In genomic region chr5:80204808-80205614, GRCh38 we compare ENCODE assay signal across 1 cellular context.
A peak's percentile ranks its signal among the peaks of the same experiment; 100 is the strongest.
TF ChIP-seq lines count a peak whose summit lies in the region.

No MANE protein-coding gene starts in this region.

TF ChIP-seq in HepG2, 621 proteins besides CTCF, POLR2A, EP300 and RAD21 (continued from another document and continues in another):
- peak; percentile 71 for TF ChIP-seq ZNF574 (CRISPR knock-in tag; IDR thresholded peaks at IDR 0.05)
- TF ChIP-seq ZFX (CRISPR knock-in tag; IDR thresholded peaks at IDR 0.05; ENCODE audit: low read depth): no peak
- TF ChIP-seq SMARCE1 (IDR thresholded peaks at IDR 0.05; ENCODE audit: borderline replicate concordance): no peak
- no peak for TF ChIP-seq ZBTB42 (CRISPR knock-in tag; IDR thresholded peaks at IDR 0.05)
- no peak for TF ChIP-seq MTF2 (CRISPR knock-in tag; IDR thresholded peaks at IDR 0.05; ENCODE audit: borderline replicate concordance)
- TF ChIP-seq NFE2 (CRISPR knock-in tag; IDR thresholded peaks at IDR 0.05): no peak
- no peak for TF ChIP-seq PAX8 (CRISPR knock-in tag; IDR thresholded peaks at IDR 0.05; ENCODE audit: borderline replicate concordance)
- TF ChIP-seq FOSL2 (CRISPR knock-in tag; IDR thresholded peaks at IDR 0.05): peak; percentile 72
- peak; percentile 51 for TF ChIP-seq ZEB1 (IDR thresholded peaks at IDR 0.05; ENCODE audit: insufficient replicate concordance, low read depth)
- TF ChIP-seq POGZ (CRISPR knock-in tag; IDR thresholded peaks at IDR 0.05): no peak; the same call in 1 of the 2 replicates
- TF ChIP-seq ZSCAN25 (CRISPR knock-in tag; IDR thresholded peaks at IDR 0.05): peak; percentile 57; the same call in 1 of the 2 replicates
- TF ChIP-seq HIC2 (CRISPR knock-in tag; IDR thresholded peaks at IDR 0.05; ENCODE audit: low read depth): 0 out of 2 replicates have a peak, but pooled peaks have one; percentile 11
- no peak for TF ChIP-seq SMAD1 (CRISPR knock-in tag; IDR thresholded peaks at IDR 0.05; ENCODE audit: borderline replicate concordance, low read depth)
- TF ChIP-seq MXD4 (CRISPR knock-in tag; IDR thresholded peaks at IDR 0.05): peak; percentile 24; the same call in 1 of the 2 replicates
- TF ChIP-seq KLF6 (CRISPR knock-in tag; IDR thresholded peaks at IDR 0.05): no peak
- TF ChIP-seq ZNF24 (IDR thresholded peaks at IDR 0.05): no peak
- TF ChIP-seq ZFP37 (CRISPR knock-in tag; IDR thresholded peaks at IDR 0.05; ENCODE audit: borderline replicate concordance): no peak
- no peak for TF ChIP-seq RFX5 (IDR thresholded peaks at IDR 0.05; ENCODE audit: low read depth, low read length)
- TF ChIP-seq ZNF446 (CRISPR knock-in tag; IDR thresholded peaks at IDR 0.05): no peak
- no peak for TF ChIP-seq ZNF576 (CRISPR knock-in tag; IDR thresholded peaks at IDR 0.05)
- TF ChIP-seq ZNF549 (CRISPR knock-in tag; IDR thresholded peaks at IDR 0.05): no peak
- no peak for TF ChIP-seq ZBTB10 (CRISPR knock-in tag; IDR thresholded peaks at IDR 0.05; ENCODE audit: borderline replicate concordance)
- no peak for TF ChIP-seq SP2 (CRISPR knock-in tag; IDR thresholded peaks at IDR 0.05)
- no peak for TF ChIP-seq ZBTB39 (CRISPR knock-in tag; IDR thresholded peaks at IDR 0.05)
- TF ChIP-seq ZNF333 (CRISPR knock-in tag; IDR thresholded peaks at IDR 0.05; ENCODE audit: borderline replicate concordance): no peak
- TF ChIP-seq HOXA7 (CRISPR knock-in tag; IDR thresholded peaks at IDR 0.05): no peak
- TF ChIP-seq MYPOP (CRISPR knock-in tag; IDR thresholded peaks at IDR 0.05): peak; percentile 27; the same call in 1 of the 2 replicates
- TF ChIP-seq MTERF4 (CRISPR knock-in tag; IDR thresholded peaks at IDR 0.05): peak; percentile 36; the same call in 1 of the 2 replicates
- TF ChIP-seq HNRNPK (IDR thresholded peaks at IDR 0.05; ENCODE audit: low read depth, low read length, poor library complexity, severe bottlenecking): no peak
- TF ChIP-seq LRRFIP1 (CRISPR knock-in tag; conservative IDR thresholded peaks at IDR 0.05): no peak
- 0 out of 2 replicates have a peak, but pooled peaks have one; percentile 53 for TF ChIP-seq ZNF619 (CRISPR knock-in tag; IDR thresholded peaks at IDR 0.05)
- TF ChIP-seq ZNF292 (CRISPR knock-in tag; IDR thresholded peaks at IDR 0.05; ENCODE audit: borderline replicate concordance, low read depth): peak; percentile 92
- no peak for TF ChIP-seq ZNF839 (CRISPR knock-in tag; IDR thresholded peaks at IDR 0.05; ENCODE audit: borderline replicate concordance)
- 0 out of 2 replicates have a peak, but pooled peaks have one; percentile 47 for TF ChIP-seq ZFP82 (CRISPR knock-in tag; IDR thresholded peaks at IDR 0.05; ENCODE audit: borderline replicate concordance)
- 0 out of 2 replicates have a peak, but pooled peaks have one; percentile 35 for TF ChIP-seq HBP1 (CRISPR knock-in tag; IDR thresholded peaks at IDR 0.05; ENCODE audit: low read depth)
- TF ChIP-seq SNAPC4 (CRISPR knock-in tag; IDR thresholded peaks at IDR 0.05): no peak
